ENCODE assay signal across 20 cellular contexts in genomic region chr1:5973771-5974170, GRCh38. TPM values are rescaled to one million over a fixed set of nuclear protein-coding genes. Genes with fewer than 3 reads are reported as not detected.
DNase-seq lines count a peak whose midpoint lies in the region; ATAC-seq, FAIRE-seq and TF ChIP-seq lines count a peak whose summit lies in the region.
"Had no signal": no experiment of that assay in that cellular context is flagged by ENCODE, and none has a peak within 500 bp of the region (broad histone marks: within the 10 kb centered on the region; RNA-seq: fewer than 3 reads in every experiment).

No MANE protein-coding gene starts in this region.

- H3K27ac ChIP-seq in caudate nucleus (ENCODE audit: low read depth, low read length) (no peak overlapping the region), temporal lobe (ENCODE audit: low read depth, low read length) (peak overlapping the region; percentile 37)
- H3K27ac ChIP-seq: gastroesophageal sphincter, HL-60, skin epidermis, upper lobe of left lung had no signal

- TF ChIP-seq POLR2A in GM12891 (IDR thresholded peaks at IDR 0.05; ENCODE audit: low read depth, low read length) = no peak

- DNase-seq in Right ventricle myocardium inferior (ENCODE audit: missing footprints) (peak; percentile 65), Right ventricle myocardium superior (no peak), caudate nucleus (lab: John Stamatoyannopoulos, UW) (peak in 51 of 61 donors; percentile 13 to 87 (median 56)), left kidney (ENCODE audit: low read depth, low spot score) (peak; percentile 39), KG1 (lab: John Stamatoyannopoulos, UW) (no peak), NCI-H524 treated with DMSO at 0.1 percent for 48 hours (lab: John Stamatoyannopoulos, UW) (no peak), GM12891 (ENCODE audit: insufficient read length, low spot score) (no peak)
- DNase-seq: Caco-2, GDM1, immature natural killer cell, KBM-7, mesenchymal stem cell, NCI-H1048, NCI-H226 had no signal

- intact Hi-C loops in Right ventricle myocardium inferior (cut with DNase I) (no loop called here), Right ventricle myocardium superior (cut with DNase I) (no loop called here)

- FAIRE-seq in GM12891 (lab: Jason Lieb, UNC) = no peak

- ATAC-seq in Right ventricle myocardium inferior (no peak), Right ventricle myocardium superior (ENCODE audit: poor library complexity) (no peak)
- ATAC-seq: gastroesophageal sphincter; stimulated activated effector memory CD8-positive, alpha-beta T cell treated with anti-CD3 and anti-CD28 coated beads, Interleukin-12 subunit alpha, Interleukin-12 subunit beta, amount 100 ng/mL, for 72 hours had no signal

TF ChIP-seq in GM12891, 5 proteins besides CTCF, POLR2A, EP300 and RAD21:
- TF ChIP-seq POU2F2 (IDR thresholded peaks at IDR 0.05; ENCODE audit: low read depth, low read length) (no peak), PAX5 (IDR thresholded peaks at IDR 0.05; ENCODE audit: insufficient read depth, low read length, severe bottlenecking) (no peak), SPI1 (IDR thresholded peaks at IDR 0.05; ENCODE audit: low read depth, low read length) (no peak), TAF1 (IDR thresholded peaks at IDR 0.05; ENCODE audit: low read depth, low read length) (no peak), POLR2AphosphoS5 (IDR thresholded peaks at IDR 0.05; ENCODE audit: low read depth, low read length) (no peak)

RNA-seq across cellular contexts. Expression of gene NPHP4, which starts 18.5 kb away (rescaled TPM):
- total RNA-seq in Right ventricle myocardium inferior (4.8 TPM), Right ventricle myocardium superior (4.3 TPM), temporal lobe (6.9 TPM)
- 4.0 TPM for polyA plus RNA-seq in GM12891 (2012; ENCODE audit: low read depth, missing spikeins)

Comparison
In these comparisons a context has a peak if more than half of its experiments do, and no peak if none do; other contexts are left out.
1. DNase-seq: peak in Right ventricle myocardium inferior (single experiment), caudate nucleus (51 of 61) and left kidney (single experiment); none in Right ventricle myocardium superior (single experiment), KG1 (single experiment), NCI-H524 treated with DMSO at 0.1 percent for 48 hours (single experiment) and GM12891 (single experiment).